In genomic region chr3:188389711-188390346, GRCh38 we compare ENCODE assay signal across 8 cellular contexts.
A peak's percentile ranks its signal among the peaks of the same experiment; 100 is the strongest.
DNase-seq lines count a peak whose midpoint lies in the region; ATAC-seq and TF ChIP-seq lines count a peak whose summit lies in the region.

No MANE protein-coding gene starts in this region.

- peak; percentile 38 to 53 for DNase-seq in activated CD4-positive, alpha-beta T cell treated with anti-CD3 and anti-CD28 coated beads, Interleukin-2, amount 50 U/mL, for 4 hours
- DNase-seq in right cardiac atrium (peak in 1 of 3 donors; percentile 59), WERI-Rb-1 (no peak), NCI-H2081 (lab: John Stamatoyannopoulos, UW) (no peak), NCI-H446 (lab: John Stamatoyannopoulos, UW) (no peak)
- peak; percentile 49 for DNase-seq in stimulated activated CD8-positive, alpha-beta memory T cell treated with anti-CD3 and anti-CD28 coated beads, Interleukin-4, amount 100 ng/mL, for 48 hours

- ATAC-seq in GM19351 (IDR thresholded peaks at IDR 0.05; ENCODE audit: unreplicated experiment) (peak; percentile 98), HG03060 (IDR thresholded peaks at IDR 0.05; ENCODE audit: low read depth, unreplicated experiment) (peak; percentile 96), right cardiac atrium (peak; percentile 78 to 90)

- no peak for TF ChIP-seq CTCF in WERI-Rb-1 (IDR thresholded peaks at IDR 0.05; ENCODE audit: low read depth, low read length)

- H3K27me3 ChIP-seq in right cardiac atrium (ENCODE audit: control insufficient read depth, insufficient read depth) (no peaks in the 10 kb centered on the region), WERI-Rb-1 (ENCODE audit: insufficient read depth, low read depth, severe bottlenecking) (no peaks in the 10 kb centered on the region)

- H3K27ac ChIP-seq in right cardiac atrium (ENCODE audit: low read length) (peak overlapping the region; percentile 31), WERI-Rb-1 (no peak overlapping the region)

- H3K4me3 ChIP-seq in right cardiac atrium (ENCODE audit: low read length) (no peak overlapping the region), WERI-Rb-1 (ENCODE audit: low read depth, low read length) (no peak overlapping the region)

- WGBS in right cardiac atrium, result 55% methylated on average over 5 of the region's 5 CpGs

- H3K9me3 ChIP-seq in right cardiac atrium (ENCODE audit: control insufficient read depth, low read length), result no peaks in the 10 kb centered on the region
- H3K9me3 ChIP-seq in WERI-Rb-1 (ENCODE audit: severe bottlenecking), result no peaks in the 10 kb centered on the region

- H3K36me3 ChIP-seq in WERI-Rb-1, result no peaks in the 10 kb centered on the region

- intact Hi-C loops in right cardiac atrium (cut with DNase I), result no loop called here

- H3K4me1 ChIP-seq in right cardiac atrium (ENCODE audit: control insufficient read depth, insufficient read depth, low read length), result peaks cover 9% of the 10 kb centered on the region

Comparison
In these comparisons a context has a peak if more than half of its experiments do, and no peak if none do; other contexts are left out.
1. DNase-seq: peak in activated CD4-positive, alpha-beta T cell treated with anti-CD3 and anti-CD28 coated beads, Interleukin-2, amount 50 U/mL, for 4 hours (2 of 2) and stimulated activated CD8-positive, alpha-beta memory T cell treated with anti-CD3 and anti-CD28 coated beads, Interleukin-4, amount 100 ng/mL, for 48 hours (single experiment); none in WERI-Rb-1 (single experiment), NCI-H2081 (0 of 2) and NCI-H446 (0 of 2).
2. Peak in every context shown above with its lines, with median percentiles within 50 percentile points of each other: ATAC-seq.